In the genomic region with DNA sequence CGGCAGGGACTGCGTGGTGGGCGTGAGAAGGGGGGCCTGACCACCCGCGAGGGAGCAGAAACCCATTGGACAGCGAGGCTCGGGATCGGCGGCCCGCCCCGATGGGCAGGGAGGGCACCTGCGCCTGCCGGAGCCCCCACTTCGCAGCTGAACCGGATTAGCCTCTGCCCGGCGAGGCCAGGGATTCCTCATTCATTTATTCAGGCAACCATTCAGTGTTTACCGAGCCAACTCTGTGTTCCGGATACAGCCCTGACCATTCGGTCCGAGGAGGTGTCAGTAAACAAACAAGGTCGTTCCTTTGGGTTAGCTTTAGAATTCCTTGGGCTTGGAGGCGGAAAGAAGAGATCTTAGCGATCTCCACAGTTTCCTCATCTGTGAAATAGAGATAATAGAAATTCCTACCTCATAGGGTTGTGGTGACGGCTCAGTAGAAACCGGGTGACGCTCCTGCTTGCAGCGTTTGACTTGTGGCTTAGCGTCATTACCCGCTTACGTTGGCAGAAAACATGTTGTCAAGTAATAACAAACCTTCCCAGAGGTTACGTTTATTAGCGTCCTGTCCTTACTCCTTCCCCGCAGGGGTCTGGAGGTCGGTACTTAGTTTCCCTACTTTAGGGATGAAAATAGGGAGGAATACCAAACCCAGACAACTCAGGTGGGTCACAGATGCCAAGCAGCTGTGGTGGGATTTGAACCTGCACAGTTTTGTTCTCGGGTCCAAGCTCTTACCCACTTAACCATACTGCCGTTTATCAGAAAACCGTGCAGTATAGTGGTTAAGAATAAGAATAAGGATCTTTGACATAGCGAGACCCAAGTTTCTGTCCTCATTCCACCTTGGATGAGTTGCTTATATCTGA, we compare ENCODE assay signal across 1 cellular context.
TF ChIP-seq lines count a peak whose summit lies in the region.

No MANE protein-coding gene starts in this region.

TF ChIP-seq in HepG2, 621 proteins besides CTCF, POLR2A, EP300 and RAD21 (continued from another document and continues in another):
- peak; percentile 30; the same call in 1 of the 2 replicates for TF ChIP-seq MTF2 (CRISPR knock-in tag; IDR thresholded peaks at IDR 0.05; ENCODE audit: borderline replicate concordance)
- TF ChIP-seq, protein P1, sequence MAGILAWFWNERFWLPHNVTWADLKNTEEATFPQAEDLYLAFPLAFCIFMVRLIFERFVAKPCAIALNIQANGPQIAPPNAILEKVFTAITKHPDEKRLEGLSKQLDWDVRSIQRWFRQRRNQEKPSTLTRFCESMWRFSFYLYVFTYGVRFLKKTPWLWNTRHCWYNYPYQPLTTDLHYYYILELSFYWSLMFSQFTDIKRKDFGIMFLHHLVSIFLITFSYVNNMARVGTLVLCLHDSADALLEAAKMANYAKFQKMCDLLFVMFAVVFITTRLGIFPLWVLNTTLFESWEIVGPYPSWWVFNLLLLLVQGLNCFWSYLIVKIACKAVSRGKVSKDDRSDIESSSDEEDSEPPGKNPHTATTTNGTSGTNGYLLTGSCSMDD (CRISPR knock-in tag; IDR thresholded peaks at IDR 0.05): no peak
- no peak for TF ChIP-seq ZNF382 (CRISPR knock-in tag; IDR thresholded peaks at IDR 0.05; ENCODE audit: borderline replicate concordance)
- no peak; the same call in 1 of the 2 replicates for TF ChIP-seq DNMT3B (CRISPR knock-in tag; conservative IDR thresholded peaks at IDR 0.05)
- TF ChIP-seq, protein P2, sequence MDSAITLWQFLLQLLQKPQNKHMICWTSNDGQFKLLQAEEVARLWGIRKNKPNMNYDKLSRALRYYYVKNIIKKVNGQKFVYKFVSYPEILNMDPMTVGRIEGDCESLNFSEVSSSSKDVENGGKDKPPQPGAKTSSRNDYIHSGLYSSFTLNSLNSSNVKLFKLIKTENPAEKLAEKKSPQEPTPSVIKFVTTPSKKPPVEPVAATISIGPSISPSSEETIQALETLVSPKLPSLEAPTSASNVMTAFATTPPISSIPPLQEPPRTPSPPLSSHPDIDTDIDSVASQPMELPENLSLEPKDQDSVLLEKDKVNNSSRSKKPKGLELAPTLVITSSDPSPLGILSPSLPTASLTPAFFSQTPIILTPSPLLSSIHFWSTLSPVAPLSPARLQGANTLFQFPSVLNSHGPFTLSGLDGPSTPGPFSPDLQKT (CRISPR knock-in tag; IDR thresholded peaks at IDR 0.05; ENCODE audit: borderline replicate concordance): 0 out of 2 replicates have a peak, but pooled peaks have one; percentile 27
- TF ChIP-seq, protein P3, sequence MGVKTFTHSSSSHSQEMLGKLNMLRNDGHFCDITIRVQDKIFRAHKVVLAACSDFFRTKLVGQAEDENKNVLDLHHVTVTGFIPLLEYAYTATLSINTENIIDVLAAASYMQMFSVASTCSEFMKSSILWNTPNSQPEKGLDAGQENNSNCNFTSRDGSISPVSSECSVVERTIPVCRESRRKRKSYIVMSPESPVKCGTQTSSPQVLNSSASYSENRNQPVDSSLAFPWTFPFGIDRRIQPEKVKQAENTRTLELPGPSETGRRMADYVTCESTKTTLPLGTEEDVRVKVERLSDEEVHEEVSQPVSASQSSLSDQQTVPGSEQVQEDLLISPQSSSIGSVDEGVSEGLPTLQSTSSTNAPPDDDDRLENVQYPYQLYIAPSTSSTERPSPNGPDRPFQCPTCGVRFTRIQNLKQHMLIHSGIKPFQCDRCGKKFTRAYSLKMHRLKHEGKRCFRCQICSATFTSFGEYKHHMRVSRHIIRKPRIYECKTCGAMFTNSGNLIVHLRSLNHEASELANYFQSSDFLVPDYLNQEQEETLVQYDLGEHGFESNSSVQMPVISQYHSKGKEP (CRISPR knock-in tag; IDR thresholded peaks at IDR 0.05): no peak
- TF ChIP-seq HMG20B (CRISPR knock-in tag; conservative IDR thresholded peaks at IDR 0.05): no peak; the same call in 1 of the 2 replicates
- TF ChIP-seq, protein P4, sequence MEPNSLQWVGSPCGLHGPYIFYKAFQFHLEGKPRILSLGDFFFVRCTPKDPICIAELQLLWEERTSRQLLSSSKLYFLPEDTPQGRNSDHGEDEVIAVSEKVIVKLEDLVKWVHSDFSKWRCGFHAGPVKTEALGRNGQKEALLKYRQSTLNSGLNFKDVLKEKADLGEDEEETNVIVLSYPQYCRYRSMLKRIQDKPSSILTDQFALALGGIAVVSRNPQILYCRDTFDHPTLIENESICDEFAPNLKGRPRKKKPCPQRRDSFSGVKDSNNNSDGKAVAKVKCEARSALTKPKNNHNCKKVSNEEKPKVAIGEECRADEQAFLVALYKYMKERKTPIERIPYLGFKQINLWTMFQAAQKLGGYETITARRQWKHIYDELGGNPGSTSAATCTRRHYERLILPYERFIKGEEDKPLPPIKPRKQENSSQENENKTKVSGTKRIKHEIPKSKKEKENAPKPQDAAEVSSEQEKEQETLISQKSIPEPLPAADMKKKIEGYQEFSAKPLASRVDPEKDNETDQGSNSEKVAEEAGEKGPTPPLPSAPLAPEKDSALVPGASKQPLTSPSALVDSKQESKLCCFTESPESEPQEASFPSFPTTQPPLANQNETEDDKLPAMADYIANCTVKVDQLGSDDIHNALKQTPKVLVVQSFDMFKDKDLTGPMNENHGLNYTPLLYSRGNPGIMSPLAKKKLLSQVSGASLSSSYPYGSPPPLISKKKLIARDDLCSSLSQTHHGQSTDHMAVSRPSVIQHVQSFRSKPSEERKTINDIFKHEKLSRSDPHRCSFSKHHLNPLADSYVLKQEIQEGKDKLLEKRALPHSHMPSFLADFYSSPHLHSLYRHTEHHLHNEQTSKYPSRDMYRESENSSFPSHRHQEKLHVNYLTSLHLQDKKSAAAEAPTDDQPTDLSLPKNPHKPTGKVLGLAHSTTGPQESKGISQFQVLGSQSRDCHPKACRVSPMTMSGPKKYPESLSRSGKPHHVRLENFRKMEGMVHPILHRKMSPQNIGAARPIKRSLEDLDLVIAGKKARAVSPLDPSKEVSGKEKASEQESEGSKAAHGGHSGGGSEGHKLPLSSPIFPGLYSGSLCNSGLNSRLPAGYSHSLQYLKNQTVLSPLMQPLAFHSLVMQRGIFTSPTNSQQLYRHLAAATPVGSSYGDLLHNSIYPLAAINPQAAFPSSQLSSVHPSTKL (CRISPR knock-in tag; IDR thresholded peaks at IDR 0.05): peak; percentile 51; the same call in 1 of the 2 replicates
- TF ChIP-seq ZNF430 (CRISPR knock-in tag; IDR thresholded peaks at IDR 0.05): 0 out of 2 replicates have a peak, but pooled peaks have one; percentile 23
- TF ChIP-seq SMYD3 (CRISPR knock-in tag; IDR thresholded peaks at IDR 0.05): no peak
- TF ChIP-seq, protein P5, sequence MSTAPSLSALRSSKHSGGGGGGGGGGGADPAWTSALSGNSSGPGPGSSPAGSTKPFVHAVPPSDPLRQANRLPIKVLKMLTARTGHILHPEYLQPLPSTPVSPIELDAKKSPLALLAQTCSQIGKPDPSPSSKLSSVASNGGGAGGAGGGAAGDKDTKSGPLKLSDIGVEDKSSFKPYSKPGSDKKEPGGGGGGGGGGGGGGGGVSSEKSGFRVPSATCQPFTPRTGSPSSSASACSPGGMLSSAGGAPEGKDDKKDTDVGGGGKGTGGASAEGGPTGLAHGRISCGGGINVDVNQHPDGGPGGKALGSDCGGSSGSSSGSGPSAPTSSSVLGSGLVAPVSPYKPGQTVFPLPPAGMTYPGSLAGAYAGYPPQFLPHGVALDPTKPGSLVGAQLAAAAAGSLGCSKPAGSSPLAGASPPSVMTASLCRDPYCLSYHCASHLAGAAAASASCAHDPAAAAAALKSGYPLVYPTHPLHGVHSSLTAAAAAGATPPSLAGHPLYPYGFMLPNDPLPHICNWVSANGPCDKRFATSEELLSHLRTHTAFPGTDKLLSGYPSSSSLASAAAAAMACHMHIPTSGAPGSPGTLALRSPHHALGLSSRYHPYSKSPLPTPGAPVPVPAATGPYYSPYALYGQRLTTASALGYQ (CRISPR knock-in tag; IDR thresholded peaks at IDR 0.05): peak; percentile 61
- TF ChIP-seq, protein P6, sequence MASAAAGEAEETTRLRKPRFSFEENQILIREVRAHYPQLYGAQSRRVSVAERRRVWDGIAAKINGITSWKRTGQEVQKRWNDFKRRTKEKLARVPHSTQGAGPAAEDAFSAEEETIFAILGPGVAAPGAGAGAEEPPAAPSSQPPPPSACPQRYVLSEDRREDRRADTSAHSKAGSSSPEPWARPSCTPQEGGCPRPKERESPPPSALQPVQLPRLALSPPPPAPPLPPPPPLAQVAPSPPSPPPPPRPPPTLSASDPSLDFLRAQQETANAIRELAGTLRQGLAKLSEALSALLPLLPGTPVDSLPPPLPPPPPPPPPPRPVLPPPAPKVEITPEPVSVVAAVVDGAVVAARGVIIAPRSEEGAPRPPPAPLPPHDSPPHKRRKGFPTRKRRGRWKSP (CRISPR knock-in tag; IDR thresholded peaks at IDR 0.05): peak; percentile 50; the same call in 1 of the 2 replicates
- TF ChIP-seq, protein P7, sequence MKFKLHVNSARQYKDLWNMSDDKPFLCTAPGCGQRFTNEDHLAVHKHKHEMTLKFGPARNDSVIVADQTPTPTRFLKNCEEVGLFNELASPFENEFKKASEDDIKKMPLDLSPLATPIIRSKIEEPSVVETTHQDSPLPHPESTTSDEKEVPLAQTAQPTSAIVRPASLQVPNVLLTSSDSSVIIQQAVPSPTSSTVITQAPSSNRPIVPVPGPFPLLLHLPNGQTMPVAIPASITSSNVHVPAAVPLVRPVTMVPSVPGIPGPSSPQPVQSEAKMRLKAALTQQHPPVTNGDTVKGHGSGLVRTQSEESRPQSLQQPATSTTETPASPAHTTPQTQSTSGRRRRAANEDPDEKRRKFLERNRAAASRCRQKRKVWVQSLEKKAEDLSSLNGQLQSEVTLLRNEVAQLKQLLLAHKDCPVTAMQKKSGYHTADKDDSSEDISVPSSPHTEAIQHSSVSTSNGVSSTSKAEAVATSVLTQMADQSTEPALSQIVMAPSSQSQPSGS (CRISPR knock-in tag; IDR thresholded peaks at IDR 0.05): peak; percentile 49; the same call in 1 of the 2 replicates
- TF ChIP-seq, protein P8, sequence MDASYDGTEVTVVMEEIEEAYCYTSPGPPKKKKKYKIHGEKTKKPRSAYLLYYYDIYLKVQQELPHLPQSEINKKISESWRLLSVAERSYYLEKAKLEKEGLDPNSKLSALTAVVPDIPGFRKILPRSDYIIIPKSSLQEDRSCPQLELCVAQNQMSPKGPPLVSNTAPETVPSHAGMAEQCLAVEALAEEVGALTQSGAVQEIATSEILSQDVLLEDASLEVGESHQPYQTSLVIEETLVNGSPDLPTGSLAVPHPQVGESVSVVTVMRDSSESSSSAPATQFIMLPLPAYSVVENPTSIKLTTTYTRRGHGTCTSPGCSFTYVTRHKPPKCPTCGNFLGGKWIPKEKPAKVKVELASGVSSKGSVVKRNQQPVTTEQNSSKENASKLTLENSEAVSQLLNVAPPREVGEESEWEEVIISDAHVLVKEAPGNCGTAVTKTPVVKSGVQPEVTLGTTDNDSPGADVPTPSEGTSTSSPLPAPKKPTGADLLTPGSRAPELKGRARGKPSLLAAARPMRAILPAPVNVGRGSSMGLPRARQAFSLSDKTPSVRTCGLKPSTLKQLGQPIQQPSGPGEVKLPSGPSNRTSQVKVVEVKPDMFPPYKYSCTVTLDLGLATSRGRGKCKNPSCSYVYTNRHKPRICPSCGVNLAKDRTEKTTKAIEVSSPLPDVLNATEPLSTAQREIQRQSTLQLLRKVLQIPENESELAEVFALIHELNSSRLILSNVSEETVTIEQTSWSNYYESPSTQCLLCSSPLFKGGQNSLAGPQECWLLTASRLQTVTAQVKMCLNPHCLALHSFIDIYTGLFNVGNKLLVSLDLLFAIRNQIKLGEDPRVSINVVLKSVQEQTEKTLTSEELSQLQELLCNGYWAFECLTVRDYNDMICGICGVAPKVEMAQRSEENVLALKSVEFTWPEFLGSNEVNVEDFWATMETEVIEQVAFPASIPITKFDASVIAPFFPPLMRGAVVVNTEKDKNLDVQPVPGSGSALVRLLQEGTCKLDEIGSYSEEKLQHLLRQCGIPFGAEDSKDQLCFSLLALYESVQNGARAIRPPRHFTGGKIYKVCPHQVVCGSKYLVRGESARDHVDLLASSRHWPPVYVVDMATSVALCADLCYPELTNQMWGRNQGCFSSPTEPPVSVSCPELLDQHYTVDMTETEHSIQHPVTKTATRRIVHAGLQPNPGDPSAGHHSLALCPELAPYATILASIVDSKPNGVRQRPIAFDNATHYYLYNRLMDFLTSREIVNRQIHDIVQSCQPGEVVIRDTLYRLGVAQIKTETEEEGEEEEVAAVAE (CRISPR knock-in tag; IDR thresholded peaks at IDR 0.05; ENCODE audit: borderline replicate concordance): peak; percentile 58
- TF ChIP-seq ARNT (IDR thresholded peaks at IDR 0.05): no peak
- TF ChIP-seq, protein P9, sequence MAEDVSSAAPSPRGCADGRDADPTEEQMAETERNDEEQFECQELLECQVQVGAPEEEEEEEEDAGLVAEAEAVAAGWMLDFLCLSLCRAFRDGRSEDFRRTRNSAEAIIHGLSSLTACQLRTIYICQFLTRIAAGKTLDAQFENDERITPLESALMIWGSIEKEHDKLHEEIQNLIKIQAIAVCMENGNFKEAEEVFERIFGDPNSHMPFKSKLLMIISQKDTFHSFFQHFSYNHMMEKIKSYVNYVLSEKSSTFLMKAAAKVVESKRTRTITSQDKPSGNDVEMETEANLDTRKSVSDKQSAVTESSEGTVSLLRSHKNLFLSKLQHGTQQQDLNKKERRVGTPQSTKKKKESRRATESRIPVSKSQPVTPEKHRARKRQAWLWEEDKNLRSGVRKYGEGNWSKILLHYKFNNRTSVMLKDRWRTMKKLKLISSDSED (CRISPR knock-in tag; IDR thresholded peaks at IDR 0.05): no peak
- TF ChIP-seq RFX3 (CRISPR knock-in tag; IDR thresholded peaks at IDR 0.05): 0 out of 2 replicates have a peak, but pooled peaks have one; percentile 8
- TF ChIP-seq, protein P10, sequence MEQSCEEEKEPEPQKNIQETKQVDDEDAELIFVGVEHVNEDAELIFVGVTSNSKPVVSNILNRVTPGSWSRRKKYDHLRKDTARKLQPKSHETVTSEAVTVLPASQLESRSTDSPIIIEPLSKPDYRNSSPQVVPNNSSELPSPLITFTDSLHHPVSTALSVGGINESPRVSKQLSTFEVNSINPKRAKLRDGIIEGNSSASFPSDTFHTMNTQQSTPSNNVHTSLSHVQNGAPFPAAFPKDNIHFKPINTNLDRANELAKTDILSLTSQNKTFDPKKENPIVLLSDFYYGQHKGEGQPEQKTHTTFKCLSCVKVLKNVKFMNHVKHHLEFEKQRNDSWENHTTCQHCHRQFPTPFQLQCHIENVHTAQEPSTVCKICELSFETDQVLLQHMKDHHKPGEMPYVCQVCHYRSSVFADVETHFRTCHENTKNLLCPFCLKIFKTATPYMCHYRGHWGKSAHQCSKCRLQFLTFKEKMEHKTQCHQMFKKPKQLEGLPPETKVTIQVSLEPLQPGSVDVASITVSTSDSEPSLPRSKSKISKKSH (CRISPR knock-in tag; IDR thresholded peaks at IDR 0.05; ENCODE audit: borderline replicate concordance): 0 out of 2 replicates have a peak, but pooled peaks have one; percentile 79
- TF ChIP-seq SNRNP70 (IDR thresholded peaks at IDR 0.05; ENCODE audit: low read depth, low read length): no peak
- TF ChIP-seq FOXK1 (CRISPR knock-in tag; IDR thresholded peaks at IDR 0.05; ENCODE audit: borderline replicate concordance, low read depth): 0 out of 2 replicates have a peak, but pooled peaks have one; percentile 1
- TF ChIP-seq ZBTB8A (CRISPR knock-in tag; IDR thresholded peaks at IDR 0.05; ENCODE audit: borderline replicate concordance, low read depth): no peak
- TF ChIP-seq, protein P11, sequence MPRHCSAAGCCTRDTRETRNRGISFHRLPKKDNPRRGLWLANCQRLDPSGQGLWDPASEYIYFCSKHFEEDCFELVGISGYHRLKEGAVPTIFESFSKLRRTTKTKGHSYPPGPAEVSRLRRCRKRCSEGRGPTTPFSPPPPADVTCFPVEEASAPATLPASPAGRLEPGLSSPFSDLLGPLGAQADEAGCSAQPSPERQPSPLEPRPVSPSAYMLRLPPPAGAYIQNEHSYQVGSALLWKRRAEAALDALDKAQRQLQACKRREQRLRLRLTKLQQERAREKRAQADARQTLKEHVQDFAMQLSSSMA (CRISPR knock-in tag; IDR thresholded peaks at IDR 0.05): peak; percentile 56; the same call in 1 of the 2 replicates
